21 cellular contexts compared by ENCODE assay signal in genomic region chr12:89177802-89178201, GRCh38.
"Had no signal": no experiment of that assay in that cellular context is flagged by ENCODE, and none has a peak within 500 bp of the region (broad histone marks: within the 10 kb centered on the region; RNA-seq: fewer than 3 reads in every experiment).

No MANE protein-coding gene starts in this region.

- H3K4me1 ChIP-seq: SJSA1 had no signal

- DNase-seq: Karpas-422, KG1, MG63, NCI-H1092, NCI-H1105 treated with DMSO at 0.1 percent for 48 hours, NCI-H1417 treated with DMSO at 0.1 percent for 48 hours, NCI-H146, NCI-H1694 treated with DMSO at 0.1 percent for 48 hours, NCI-H1930, NCI-H2081, NCI-H2107, NCI-H2227 treated with DMSO at 0.1 percent for 48 hours, NCI-H524, NCI-H526 treated with DMSO at 0.1 percent for 48 hours, NCI-H748 treated with DMSO at 0.1 percent for 48 hours, Right ventricle myocardium superior, RPMI8226, SIG-M5 had no signal

- H3K27me3 ChIP-seq: MG63, SJSA1 had no signal

- H3K9me3 ChIP-seq: MG63, SJSA1 had no signal

- H3K36me3 ChIP-seq: MG63, SJSA1 had no signal

- H3K4me3 ChIP-seq: MG63, SJSA1, SK-N-MC had no signal

- H3K27ac ChIP-seq: HL-60, SJSA1, SK-N-MC had no signal
